Comparison of ENCODE assay signal across 23 cellular contexts in the genomic region with DNA sequence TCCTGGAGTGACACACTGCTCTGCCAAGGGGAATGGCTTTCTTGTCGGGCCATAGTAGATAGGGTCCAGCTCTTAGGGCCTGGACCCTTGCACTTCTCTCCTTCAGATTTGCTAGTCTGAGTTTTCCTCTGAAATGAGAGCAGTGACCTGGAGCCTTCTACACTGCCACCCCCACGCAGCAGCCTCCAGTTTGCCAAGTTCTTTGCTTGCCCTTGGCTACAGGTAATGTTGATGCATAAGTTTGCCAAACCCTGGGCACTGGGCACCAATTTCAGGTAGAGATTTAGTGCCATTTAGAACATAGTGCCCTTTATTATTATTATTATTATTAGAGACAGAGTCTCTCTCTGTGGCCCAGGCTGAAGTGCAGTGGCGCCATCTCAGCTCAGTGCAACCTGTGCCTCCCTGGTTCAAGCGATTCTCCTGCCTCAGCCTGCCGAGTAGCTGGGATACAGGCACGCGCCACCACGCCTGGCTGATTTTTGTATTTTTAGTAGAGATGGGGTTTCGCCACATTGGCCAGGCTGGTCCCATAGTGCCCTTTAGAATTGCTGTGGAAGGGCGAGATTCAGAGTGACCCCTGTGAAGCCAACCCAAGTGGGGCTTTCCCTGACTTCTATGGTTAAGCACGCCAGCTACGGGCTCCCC.
"Had no signal": no experiment of that assay in that cellular context is flagged by ENCODE, and none has a peak within 500 bp of the region (broad histone marks: within the 10 kb centered on the region; RNA-seq: fewer than 3 reads in every experiment).

No MANE protein-coding gene starts in this region.

- H3K36me3 ChIP-seq: MG63, SJSA1 had no signal

- ATAC-seq: T-cell had no signal

- H3K9me3 ChIP-seq: MG63, SJSA1 had no signal

- H3K27me3 ChIP-seq: MG63, SJSA1 had no signal

- H3K27ac ChIP-seq: SJSA1, SK-N-MC had no signal

- H3K4me3 ChIP-seq: MG63, SJSA1, SK-N-MC had no signal

- DNase-seq: KBM-7, MG63, NCI-H1092, NCI-H1105 treated with DMSO at 0.1 percent for 48 hours, NCI-H1417 treated with DMSO at 0.1 percent for 48 hours, NCI-H146, NCI-H1694 treated with DMSO at 0.1 percent for 48 hours, NCI-H1930, NCI-H2081 treated with DMSO at 0.1 percent for 48 hours, NCI-H2171, NCI-H226, NCI-H446, NCI-H510A, NCI-H524 treated with DMSO at 0.1 percent for 48 hours, NCI-H69, NCI-H774, Right ventricle myocardium superior, RPMI8226, SIG-M5, SW 1271, T-cell had no signal

- H3K4me1 ChIP-seq: SJSA1 had no signal
